Comparison of ENCODE assay signal across 16 cellular contexts in the genomic region with DNA sequence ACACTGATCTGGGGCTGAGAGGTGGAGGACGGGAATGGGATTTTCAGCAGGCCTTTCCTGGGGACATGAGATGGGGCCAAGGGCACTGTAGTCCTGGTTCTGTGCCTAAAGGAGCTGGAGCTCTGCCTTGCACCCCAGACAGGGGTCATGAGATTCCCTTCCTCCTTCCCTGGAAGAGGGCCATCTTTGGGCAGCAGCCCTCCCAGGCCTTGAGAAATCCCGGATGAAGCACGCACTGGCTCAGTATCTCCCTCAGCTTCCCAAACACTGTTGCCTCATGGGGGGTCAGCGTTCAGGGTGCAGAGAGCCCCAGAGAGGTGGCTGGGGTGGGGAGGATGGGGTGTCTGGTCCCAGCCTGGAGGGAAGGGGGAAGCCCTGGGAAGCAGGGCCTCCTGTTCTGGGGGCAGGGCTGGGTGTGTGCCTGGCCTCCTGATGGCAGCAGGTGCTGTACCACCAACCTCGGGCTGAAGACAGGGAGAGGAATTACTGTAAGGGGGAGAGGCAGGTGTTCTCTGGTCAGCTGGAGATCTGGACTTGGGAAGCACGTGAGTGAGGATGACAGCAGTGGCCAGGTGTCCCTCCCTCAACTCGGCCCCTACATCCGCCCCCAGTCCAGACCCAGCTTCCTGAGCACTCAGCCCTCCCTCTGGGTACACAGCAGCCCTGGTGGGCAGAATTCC. TPM values are rescaled to one million over a fixed set of nuclear protein-coding genes. Genes with fewer than 3 reads are reported as not detected.
A peak's percentile ranks its signal among the peaks of the same experiment; 100 is the strongest.
DNase-seq lines count a peak whose midpoint lies in the region; ATAC-seq and TF ChIP-seq lines count a peak whose summit lies in the region.
"Had no signal": no experiment of that assay in that cellular context is flagged by ENCODE, and none has a peak within 500 bp of the region (broad histone marks: within the 10 kb centered on the region; RNA-seq: fewer than 3 reads in every experiment).

No MANE protein-coding gene starts in this region.

- WGBS in ovary, 3 donors = 65 to 69% (median 67%) methylated on average over 8 of the region's 8 CpGs
- 93% methylated on average over 7 of the region's 8 CpGs for WGBS in hepatocyte (ENCODE audit: low lambda C conversion rate, missing lambda C conversion rate)

- ATAC-seq in WTC11 (no peak), GM18907 (IDR thresholded peaks at IDR 0.05; ENCODE audit: unreplicated experiment) (no peak)
- ATAC-seq: foreskin keratinocyte had no signal

- H3K27ac Mint-ChIP-seq in WTC11 = no peak overlapping the region

- H3K27me3 Mint-ChIP-seq in WTC11 (ENCODE audit: low read depth) = peaks cover 12% of the 10 kb centered on the region
- H3K27me3 Mint-ChIP-seq: activated CD4-positive, alpha-beta T cell treated with anti-CD3 and anti-CD28 coated beads for 36 hours; IgD-negative memory B cell had no signal

- CTCF ChIA-PET in HEK293T (lab: Yijun Ruan, JAX) (no interaction called here), WTC11 (lab: Charles Lee) (interaction anchor here (1.2 to 6.6 kb wide), 2 partner anchors 11 to 17 kb away, joined by 3 to 57 read pairs; no protein-coding TSS in a partner anchor)

- H2AFZ ChIP-seq in hepatocyte = no peak overlapping the region

- H3K4me2 ChIP-seq in BLaER1 = peak overlapping the region; percentile 85
- H3K4me2 ChIP-seq in hepatocyte = no peak overlapping the region

- H3K9me3 ChIP-seq in BLaER1 (no peaks in the 10 kb centered on the region), ovary (no peaks in the 10 kb centered on the region), hepatocyte (ENCODE audit: low read depth) (no peaks in the 10 kb centered on the region)

- H3K36me3 Mint-ChIP-seq in WTC11 = no peaks in the 10 kb centered on the region

- no peak overlapping the region for H3K4me3 Mint-ChIP-seq in WTC11
- H3K4me3 Mint-ChIP-seq: activated CD4-positive, alpha-beta T cell treated with anti-CD3 and anti-CD28 coated beads for 36 hours had no signal

- TF ChIP-seq POLR2A in ovary (IDR thresholded peaks at IDR 0.05) = no peak

- H3K36me3 ChIP-seq in BLaER1 (peaks cover 24% of the 10 kb centered on the region), ovary (no peaks in the 10 kb centered on the region), hepatocyte (replicated peaks; ENCODE audit: insufficient read depth, low read depth) (no peaks in the 10 kb centered on the region)

- no peaks in the 10 kb centered on the region for H3K27me3 ChIP-seq in BLaER1
- H3K27me3 ChIP-seq in ovary = no peaks in the 10 kb centered on the region
- no peaks in the 10 kb centered on the region for H3K27me3 ChIP-seq in hepatocyte
- H3K27me3 ChIP-seq: foreskin keratinocyte had no signal

- no peaks in the 10 kb centered on the region for H3K9me2 ChIP-seq in hepatocyte (replicated peaks; ENCODE audit: insufficient read depth)

- TF ChIP-seq EP300 in ovary (IDR thresholded peaks at IDR 0.05) = peak; percentile 31

- H4K20me1 ChIP-seq in BLaER1 = peaks cover 61% of the 10 kb centered on the region
- peaks cover 2% of the 10 kb centered on the region for H4K20me1 ChIP-seq in hepatocyte (ENCODE audit: insufficient read depth, poor library complexity, severe bottlenecking)

- H3K4me1 ChIP-seq in BLaER1 (peaks cover 68% of the 10 kb centered on the region), ovary (ENCODE audit: insufficient read depth) (peaks cover 24% of the 10 kb centered on the region), hepatocyte (ENCODE audit: insufficient read depth) (no peaks in the 10 kb centered on the region)
- H3K4me1 ChIP-seq: foreskin keratinocyte had no signal

- no peaks in the 10 kb centered on the region for H3K9me3 Mint-ChIP-seq in WTC11
- H3K9me3 Mint-ChIP-seq: IgD-negative memory B cell had no signal

- POLR2A ChIA-PET in HEK293T (lab: Yijun Ruan, JAX) (no interaction called here), WTC11 (lab: Charles Lee) (no interaction called here)

- TF ChIP-seq CTCF in ovary (IDR thresholded peaks at IDR 0.05) = no peak
- no peak for TF ChIP-seq CTCF in hepatocyte (IDR thresholded peaks at IDR 0.05; ENCODE audit: poor library complexity)
- no peak for TF ChIP-seq CTCF in WTC11 (IDR thresholded peaks at IDR 0.05)

- H3K79me2 ChIP-seq in hepatocyte = peaks cover 10% of the 10 kb centered on the region

- no peak overlapping the region for H3K4me3 ChIP-seq in BLaER1
- H3K4me3 ChIP-seq in ovary = no peak overlapping the region
- no peak overlapping the region for H3K4me3 ChIP-seq in hepatocyte

- H3K9ac ChIP-seq in BLaER1 = 0 out of 2 replicates have a peak overlapping the region, but pooled peaks have one; percentile 24

- H3K4me1 Mint-ChIP-seq in WTC11 = peaks cover 9% of the 10 kb centered on the region

- peak overlapping the region; percentile 56; the same call in 1 of the 2 replicates for H3K27ac ChIP-seq in BLaER1
- peak overlapping the region; percentile 52 for H3K27ac ChIP-seq in angular gyrus (ENCODE audit: low read depth, low read length)
- peak overlapping the region; percentile 92 to 94 for H3K27ac ChIP-seq in ovary
- H3K27ac ChIP-seq in hepatocyte = no peak overlapping the region
- H3K27ac ChIP-seq: foreskin keratinocyte had no signal

- DNase-seq in NCI-H1417 (lab: John Stamatoyannopoulos, UW) (peak in 2 of 3 experiments; percentile 48 to 84), ovary (peak; percentile 61 to 72 (median 68)), HEK293T (ENCODE audit: extremely low spot score) (no peak), hepatocyte (ENCODE audit: low spot score) (no peak), WTC11 (ENCODE audit: low spot score) (no peak)
- DNase-seq: activated CD4-positive, alpha-beta T cell treated with anti-CD3 and anti-CD28 coated beads for 36 hours; activated effector memory CD4-positive, alpha-beta T cell treated with Interleukin-2 at 50 U/mL for 16 hours; foreskin keratinocyte; kidney glomerular epithelial cell; SIG-M5 had no signal

- intact Hi-C loops in ovary (cut with DNase I) = loop anchor here in 1 of 4 donors (10.0 kb wide), 1 partner anchor 1002 kb away; no protein-coding TSS in a partner anchor

TF ChIP-seq in HEK293T, 16 proteins besides CTCF, POLR2A, EP300 and RAD21:
- TF ChIP-seq BHLHE40 (IDR thresholded peaks at IDR 0.05; ENCODE audit: borderline replicate concordance) (no peak), ZNF384 (IDR thresholded peaks at IDR 0.05) (no peak)
- TF ChIP-seq, protein P1, sequence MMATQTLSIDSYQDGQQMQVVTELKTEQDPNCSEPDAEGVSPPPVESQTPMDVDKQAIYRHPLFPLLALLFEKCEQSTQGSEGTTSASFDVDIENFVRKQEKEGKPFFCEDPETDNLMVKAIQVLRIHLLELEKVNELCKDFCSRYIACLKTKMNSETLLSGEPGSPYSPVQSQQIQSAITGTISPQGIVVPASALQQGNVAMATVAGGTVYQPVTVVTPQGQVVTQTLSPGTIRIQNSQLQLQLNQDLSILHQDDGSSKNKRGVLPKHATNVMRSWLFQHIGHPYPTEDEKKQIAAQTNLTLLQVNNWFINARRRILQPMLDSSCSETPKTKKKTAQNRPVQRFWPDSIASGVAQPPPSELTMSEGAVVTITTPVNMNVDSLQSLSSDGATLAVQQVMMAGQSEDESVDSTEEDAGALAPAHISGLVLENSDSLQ (IDR thresholded peaks at IDR 0.05) = no peak
TF ChIP-seq in HEK293T: peak in this region for 0.

TF ChIP-seq in WTC11, 78 proteins besides CTCF, POLR2A, EP300 and RAD21 (continues in another document):
- TF ChIP-seq NR3C1 (CRISPR knock-in tag; conservative IDR thresholded peaks at IDR 0.05; ENCODE audit: low read depth) (no peak), CREB1 (CRISPR knock-in tag; IDR thresholded peaks at IDR 0.05) (no peak), CBFB (CRISPR knock-in tag; IDR thresholded peaks at IDR 0.05; ENCODE audit: low read depth) (no peak), ETV6 (CRISPR knock-in tag; IDR thresholded peaks at IDR 0.05) (no peak), OVOL2 (CRISPR knock-in tag; IDR thresholded peaks at IDR 0.05; ENCODE audit: borderline replicate concordance) (no peak), ZMAT4 (CRISPR knock-in tag; IDR thresholded peaks at IDR 0.05) (no peak), TCF7 (CRISPR knock-in tag; IDR thresholded peaks at IDR 0.05; ENCODE audit: low read depth) (no peak), ATF1 (CRISPR knock-in tag; IDR thresholded peaks at IDR 0.05) (no peak)
- TF ChIP-seq, protein P2, sequence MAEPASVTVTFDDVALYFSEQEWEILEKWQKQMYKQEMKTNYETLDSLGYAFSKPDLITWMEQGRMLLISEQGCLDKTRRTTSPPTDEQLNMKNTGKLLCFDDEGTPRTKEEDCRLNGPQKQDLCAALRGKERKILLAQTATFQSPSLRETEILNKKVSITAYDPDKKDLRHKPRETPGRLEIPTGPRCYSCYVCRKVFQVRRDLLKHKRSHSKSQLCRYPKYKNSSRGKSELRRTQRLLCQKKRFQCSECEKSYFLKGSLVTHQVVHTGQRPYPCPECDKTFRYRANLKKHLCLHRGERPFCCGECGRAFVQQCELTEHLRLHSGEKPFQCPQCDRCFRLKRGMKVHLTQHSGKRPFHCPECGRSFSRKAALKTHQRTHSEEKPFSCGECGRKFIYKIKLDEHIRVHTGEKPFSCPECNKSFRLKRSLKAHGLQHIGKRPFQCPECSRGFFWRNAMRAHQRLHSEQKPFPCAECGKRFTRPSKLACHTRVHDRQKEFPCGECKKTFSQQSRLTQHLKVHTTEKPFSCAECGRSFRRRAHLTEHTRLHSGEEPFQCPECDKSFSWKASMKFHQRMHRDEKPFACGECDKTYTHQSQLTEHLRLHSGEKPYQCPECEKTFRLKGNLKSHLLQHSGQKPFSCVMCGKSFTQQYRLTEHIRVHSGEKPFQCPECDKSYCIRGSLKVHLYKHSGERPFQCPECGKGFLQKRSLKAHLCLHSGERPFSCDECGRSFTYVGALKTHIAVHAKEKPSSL (CRISPR knock-in tag; conservative IDR thresholded peaks at IDR 0.05) = no peak

RNA-seq across cellular contexts. Expression of gene NR4A1, which starts 8.4 kb away (rescaled TPM):
- total RNA-seq in ovary (1,000 to 10,000 TPM in 2 of 7 donors, 100 to 1,000 TPM in 5; 142 to 1,603 (median 414) TPM), hepatocyte (39.2 and 59.2 TPM in 2 replicates), WTC11 (2021) (19.2 to 26.9 TPM (median 22.0 TPM) in 3 replicates)
- polyA plus RNA-seq in ovary (100 to 1,000 TPM in 1 of 2 donors, 10 to 100 TPM in 1; 41.7 to 159 TPM), hepatocyte (131 and 165 TPM in 2 replicates)

RNA-seq across cellular contexts. Expression of gene ATG101, which starts 26.9 kb away (rescaled TPM):
- 10 to 100 TPM; 24.9 to 48.7 (median 28.9) TPM for total RNA-seq in ovary
- polyA plus RNA-seq in ovary = 10 to 100 TPM; 13.6 to 26.2 TPM
- 55.9 and 61.6 TPM in 2 replicates for total RNA-seq in hepatocyte
- 52.0 and 57.7 TPM in 2 replicates for polyA plus RNA-seq in hepatocyte
- 43.3 to 52.1 TPM (median 45.0 TPM) in 3 replicates for total RNA-seq in WTC11 (2021)

RNA-seq across cellular contexts. Expression of gene TAMALIN, which starts 36.1 kb away (rescaled TPM):
- total RNA-seq in ovary (10 to 100 TPM; 20.8 to 84.1 (median 38.6) TPM), hepatocyte (4.0 and 8.0 TPM in 2 replicates), WTC11 (2021) (5.5 to 7.1 TPM (median 6.1 TPM) in 3 replicates)
- polyA plus RNA-seq in ovary (10 to 100 TPM; 16.8 to 21.8 TPM), hepatocyte (9.9 and 17.0 TPM in 2 replicates)

RNA-seq across cellular contexts. Expression of gene SMIM41, which starts 36.7 kb away (rescaled TPM):
- total RNA-seq in ovary (1 to 10 TPM; 1.4 to 4.5 (median 2.8) TPM), hepatocyte (not detected in 2 replicates), WTC11 (2021) (0.14 to 0.21 TPM in 2 of 3 replicates, not detected in the other)
- polyA plus RNA-seq in ovary (1 to 10 TPM in 1 of 2 donors, under 1 TPM in 1; 0.32 to 3.4 TPM), hepatocyte (0.15 TPM in 1 of 2 replicates, not detected in the other)
- total RNA-seq: activated CD4-positive, alpha-beta T cell treated with anti-CD3 and anti-CD28 coated beads for 36 hours; foreskin keratinocyte; osteocyte had no signal
- polyA plus RNA-seq: BJ, foreskin keratinocyte, IgD-negative memory B cell had no signal

Comparison
In these comparisons a context has a peak if more than half of its experiments do, and no peak if none do; other contexts are left out.
1. DNase-seq: peak in NCI-H1417 (2 of 3) and ovary (5 of 5); none in HEK293T (single experiment), hepatocyte (single experiment) and WTC11 (single experiment).